Comparison of ENCODE assay signal across 8 cellular contexts in the genomic region with DNA sequence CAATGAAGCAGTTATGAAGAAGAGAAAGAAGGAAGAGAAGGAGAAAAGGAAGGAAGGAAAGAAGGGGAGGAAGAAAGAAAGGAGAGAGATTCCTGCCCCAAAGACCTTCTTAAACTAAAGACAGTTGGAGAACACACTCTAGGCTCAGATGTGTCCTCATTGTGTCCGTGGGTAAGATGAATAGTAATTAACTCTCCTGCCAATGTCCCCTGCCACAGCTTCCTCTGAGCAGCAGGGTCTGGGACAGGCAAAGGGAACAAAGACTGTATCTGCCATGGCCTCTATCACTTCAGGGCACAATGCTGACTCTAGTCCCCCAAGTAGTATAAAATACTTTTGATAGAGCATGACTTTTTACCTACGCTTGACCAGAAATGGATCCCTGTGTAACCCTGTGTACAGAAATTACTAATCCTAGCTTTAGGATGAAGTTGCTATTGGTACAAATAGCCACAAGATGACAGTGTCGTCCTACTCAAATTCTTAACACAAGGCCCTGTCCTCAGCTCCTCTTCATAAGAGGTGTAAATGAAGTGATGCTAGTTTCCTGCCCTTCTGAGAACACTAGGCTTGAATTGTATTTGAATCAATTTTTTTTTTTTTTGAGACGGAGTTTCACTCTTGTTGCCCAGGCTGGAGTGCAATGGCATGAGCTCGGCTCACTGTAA.
DNase-seq lines count a peak whose midpoint lies in the region; ATAC-seq and TF ChIP-seq lines count a peak whose summit lies in the region.

No MANE protein-coding gene starts in this region.

- TF ChIP-seq CTCF in ascending aorta (IDR thresholded peaks at IDR 0.05), result peak; percentile 62 to 70 (median 66)

- DNase-seq in DMS153 treated with DMSO at 0.1 percent for 48 hours (lab: John Stamatoyannopoulos, UW; ENCODE audit: unreplicated experiment), result peak; percentile 67
- DNase-seq in HEK293T (ENCODE audit: extremely low spot score), result peak; percentile 66
- peak; percentile 42 to 60 for DNase-seq in NCI-H446 (lab: John Stamatoyannopoulos, UW)
- no peak for DNase-seq in ascending aorta (ENCODE audit: low spot score in 2 of 2)
- DNase-seq in iPS DF 4.7 (ENCODE audit: extremely low read depth, low spot score), result peak; percentile 14
- DNase-seq in stimulated activated naive CD8-positive, alpha-beta T cell treated with anti-CD3 and anti-CD28 coated beads, Interleukin-15, amount 100 ng/mL, for 72 hours, result no peak
- DNase-seq in stimulated activated CD4-positive, alpha-beta T cell treated with anti-CD3 and anti-CD28 coated beads, Interleukin-2, amount 100 ng/mL, for 24 hours, result no peak
- no peak for DNase-seq in HPDE6-E6E7 (ENCODE audit: extremely low spot score)

- no peaks in the 10 kb centered on the region for H3K27me3 ChIP-seq in ascending aorta

- no peaks in the 10 kb centered on the region for H3K4me1 ChIP-seq in ascending aorta

- H3K4me1 Mint-ChIP-seq in stimulated activated naive CD8-positive, alpha-beta T cell treated with anti-CD3 and anti-CD28 coated beads, Interleukin-15, amount 100 ng/mL, for 72 hours, result no peaks in the 10 kb centered on the region

- no peak overlapping the region for H3K27ac ChIP-seq in ascending aorta

- CTCF ChIA-PET in HEK293T (lab: Yijun Ruan, JAX), result interaction anchor here (0.5 to 7.6 kb wide), 33 partner anchors 9 to 1635 kb away, joined by 3 to 88 read pairs (median 4); no protein-coding TSS in a partner anchor

- intact Hi-C loops in ascending aorta (cut with DNase I), result loop anchor here (2.0 to 5.0 kb wide), 2 partner anchors 40 to 412 kb away; no protein-coding TSS in a partner anchor

- H3K27ac Mint-ChIP-seq in stimulated activated naive CD8-positive, alpha-beta T cell treated with anti-CD3 and anti-CD28 coated beads, Interleukin-15, amount 100 ng/mL, for 72 hours, result no peak overlapping the region

- H3K4me3 ChIP-seq in ascending aorta, result no peak overlapping the region

- peak; percentile 68 for ATAC-seq in stimulated activated naive CD8-positive, alpha-beta T cell treated with anti-CD3 and anti-CD28 coated beads, Interleukin-15, amount 100 ng/mL, for 72 hours

- H3K27me3 Mint-ChIP-seq in stimulated activated naive CD8-positive, alpha-beta T cell treated with anti-CD3 and anti-CD28 coated beads, Interleukin-15, amount 100 ng/mL, for 72 hours, result no peaks in the 10 kb centered on the region

- POLR2A ChIA-PET in HEK293T (lab: Yijun Ruan, JAX), result interaction anchor here (0.6 to 1.4 kb wide), 2 partner anchors 37 to 328 kb away, joined by 4 to 9 read pairs; no protein-coding TSS in a partner anchor

- no peaks in the 10 kb centered on the region for H3K36me3 ChIP-seq in ascending aorta

- no peaks in the 10 kb centered on the region for H3K9me3 ChIP-seq in ascending aorta

- H3K9me3 Mint-ChIP-seq in stimulated activated naive CD8-positive, alpha-beta T cell treated with anti-CD3 and anti-CD28 coated beads, Interleukin-15, amount 100 ng/mL, for 72 hours, result no peaks in the 10 kb centered on the region

- no peak overlapping the region for H3K4me3 Mint-ChIP-seq in stimulated activated naive CD8-positive, alpha-beta T cell treated with anti-CD3 and anti-CD28 coated beads, Interleukin-15, amount 100 ng/mL, for 72 hours

TF ChIP-seq in HEK293T, 16 proteins besides CTCF, POLR2A, EP300 and RAD21:
- TF ChIP-seq SUZ12 (IDR thresholded peaks at IDR 0.05) (no peak), HDGF (IDR thresholded peaks at IDR 0.05; ENCODE audit: borderline replicate concordance) (no peak), LEF1 (IDR thresholded peaks at IDR 0.05; ENCODE audit: borderline replicate concordance) (no peak), L3MBTL2 (conservative IDR thresholded peaks at IDR 0.05) (no peak), BHLHE40 (IDR thresholded peaks at IDR 0.05; ENCODE audit: borderline replicate concordance) (no peak), CTBP1 (IDR thresholded peaks at IDR 0.05; ENCODE audit: borderline replicate concordance) (no peak), FOXA1 (IDR thresholded peaks at IDR 0.05) (no peak), FOXM1 (IDR thresholded peaks at IDR 0.05; ENCODE audit: borderline replicate concordance) (no peak), ELF4 (IDR thresholded peaks at IDR 0.05) (no peak), ZNF384 (IDR thresholded peaks at IDR 0.05) (no peak), TARDBP (IDR thresholded peaks at IDR 0.05) (no peak), FOXK2 (IDR thresholded peaks at IDR 0.05) (no peak), ARNT (IDR thresholded peaks at IDR 0.05) (no peak), NFRKB (IDR thresholded peaks at IDR 0.05) (no peak)
- TF ChIP-seq, protein P1, sequence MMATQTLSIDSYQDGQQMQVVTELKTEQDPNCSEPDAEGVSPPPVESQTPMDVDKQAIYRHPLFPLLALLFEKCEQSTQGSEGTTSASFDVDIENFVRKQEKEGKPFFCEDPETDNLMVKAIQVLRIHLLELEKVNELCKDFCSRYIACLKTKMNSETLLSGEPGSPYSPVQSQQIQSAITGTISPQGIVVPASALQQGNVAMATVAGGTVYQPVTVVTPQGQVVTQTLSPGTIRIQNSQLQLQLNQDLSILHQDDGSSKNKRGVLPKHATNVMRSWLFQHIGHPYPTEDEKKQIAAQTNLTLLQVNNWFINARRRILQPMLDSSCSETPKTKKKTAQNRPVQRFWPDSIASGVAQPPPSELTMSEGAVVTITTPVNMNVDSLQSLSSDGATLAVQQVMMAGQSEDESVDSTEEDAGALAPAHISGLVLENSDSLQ (IDR thresholded peaks at IDR 0.05), result no peak

Comparison
In these comparisons a context has a peak if more than half of its experiments do, and no peak if none do; other contexts are left out.
1. DNase-seq: peak in DMS153 treated with DMSO at 0.1 percent for 48 hours (single experiment), HEK293T (single experiment), NCI-H446 (2 of 2) and iPS DF 4.7 (single experiment); none in ascending aorta (0 of 2), stimulated activated naive CD8-positive, alpha-beta T cell treated with anti-CD3 and anti-CD28 coated beads, Interleukin-15, amount 100 ng/mL, for 72 hours (0 of 2), stimulated activated CD4-positive, alpha-beta T cell treated with anti-CD3 and anti-CD28 coated beads, Interleukin-2, amount 100 ng/mL, for 24 hours (0 of 2) and HPDE6-E6E7 (single experiment).